Comparison of ENCODE assay signal across 10 cellular contexts in genomic region chr13:46748300-46748699, GRCh38.
"Had no signal": no experiment of that assay in that cellular context is flagged by ENCODE, and none has a peak within 500 bp of the region (broad histone marks: within the 10 kb centered on the region; RNA-seq: fewer than 3 reads in every experiment).

No MANE protein-coding gene starts in this region.

- H3K36me3 ChIP-seq: colonic mucosa had no signal

- DNase-seq: activated CD4-positive, alpha-beta T cell treated with anti-CD3 and anti-CD28 coated beads for 4 hours; activated CD8-positive, alpha-beta T cell treated with anti-CD3 and anti-CD28 coated beads for 36 hours; activated naive CD4-positive, alpha-beta T cell treated with Interleukin-2 at 50 U/mL for 16 hours; activated naive CD8-positive, alpha-beta T cell treated with anti-CD3 and anti-CD28 coated beads, Interleukin-2, amount 50 U/mL, for 24 hours; colonic mucosa; heart right ventricle; left lung; pancreas; stimulated activated CD4-positive, alpha-beta T cell treated with anti-CD3 and anti-CD28 coated beads, Interleukin-15, amount 100 ng/mL, for 24 hours; stimulated activated CD4-positive, alpha-beta T cell treated with anti-CD3 and anti-CD28 coated beads, Interleukin-4, amount 100 ng/mL, for 24 hours had no signal

- H3K27me3 ChIP-seq: colonic mucosa, heart right ventricle, left lung, pancreas had no signal

- H3K9me3 ChIP-seq: colonic mucosa, heart right ventricle, left lung, pancreas had no signal

- H3K27ac ChIP-seq: colonic mucosa, heart right ventricle, left lung, pancreas had no signal

- H3K4me1 ChIP-seq: colonic mucosa, pancreas had no signal

- ATAC-seq: activated CD8-positive, alpha-beta T cell treated with anti-CD3 and anti-CD28 coated beads for 36 hours; activated naive CD8-positive, alpha-beta T cell treated with anti-CD3 and anti-CD28 coated beads, Interleukin-2, amount 50 U/mL, for 24 hours; heart right ventricle; left lung; pancreas had no signal

- H3K4me3 ChIP-seq: colonic mucosa, heart right ventricle, left lung, pancreas had no signal
